9 cellular contexts compared by ENCODE assay signal in genomic region chr22:41781508-41781906, GRCh38. TPM values are rescaled to one million over a fixed set of nuclear protein-coding genes. Genes with fewer than 3 reads are reported as not detected.
DNase-seq lines count a peak whose midpoint lies in the region; ATAC-seq and TF ChIP-seq lines count a peak whose summit lies in the region.
"Had no signal": no experiment of that assay in that cellular context is flagged by ENCODE, and none has a peak within 500 bp of the region (broad histone marks: within the 10 kb centered on the region; RNA-seq: fewer than 3 reads in every experiment).

No MANE protein-coding gene starts in this region.

- peak overlapping the region; percentile 44 for H3K4me2 ChIP-seq in Karpas-422 (ENCODE audit: low read depth, low read length, poor library complexity, severe bottlenecking)

- no peaks in the 10 kb centered on the region for H4K20me1 ChIP-seq in Karpas-422 (ENCODE audit: insufficient read depth, low read depth, low read length)

- no peak for TF ChIP-seq CTCF in CD14-positive monocyte (IDR thresholded peaks at IDR 0.05)
- no peak for TF ChIP-seq CTCF in coronary artery (IDR thresholded peaks at IDR 0.05)

- peaks cover 25% of the 10 kb centered on the region for H3K4me1 ChIP-seq in Karpas-422 (ENCODE audit: low read length)

- H2AFZ ChIP-seq in Karpas-422 (ENCODE audit: low read length): peak overlapping the region; percentile 79

- H3K27me3 Mint-ChIP-seq in CD14-positive monocyte (ENCODE audit: low read depth in 3 of 3) (no peaks in the 10 kb centered on the region), immature natural killer cell (ENCODE audit: low read depth in 3 of 3) (peaks cover 0 to 6% (median 0%) of the 10 kb centered on the region in 3 donors)

- H3K36me3 Mint-ChIP-seq in CD14-positive monocyte: peaks cover 8 to 17% of the 10 kb centered on the region in 2 donors
- peaks cover 0 to 4% (median 4%) of the 10 kb centered on the region in 3 donors for H3K36me3 Mint-ChIP-seq in immature natural killer cell

- no peaks in the 10 kb centered on the region for H3K9me3 ChIP-seq in Karpas-422 (ENCODE audit: low read length)

- no peak overlapping the region for H3K27ac ChIP-seq in Karpas-422 (ENCODE audit: low read length)
- H3K27ac ChIP-seq in coronary artery: peak overlapping the region in 1 of 2 donors; percentile 28
- H3K27ac ChIP-seq: SK-N-MC had no signal

- peak overlapping the region; percentile 73 to 83 for H3K4me3 Mint-ChIP-seq in CD14-positive monocyte
- H3K4me3 Mint-ChIP-seq in immature natural killer cell: peak overlapping the region; percentile 78 to 94 (median 90)

- H3K36me3 ChIP-seq in Karpas-422 (ENCODE audit: insufficient read depth, low read length): no peaks in the 10 kb centered on the region

- no peaks in the 10 kb centered on the region for H3K9me2 ChIP-seq in Karpas-422 (replicated peaks; ENCODE audit: insufficient read depth, low read length)

- H3K4me3 ChIP-seq in Karpas-422 (ENCODE audit: low read length) (peak overlapping the region; percentile 36; the same call in 1 of the 2 replicates), coronary artery (no peak overlapping the region)
- H3K4me3 ChIP-seq: SK-N-MC had no signal

- H3K4me1 Mint-ChIP-seq in CD14-positive monocyte: peaks cover 58% of the 10 kb centered on the region
- H3K4me1 Mint-ChIP-seq in immature natural killer cell: peaks cover 48% of the 10 kb centered on the region in 2 donors

- peak; percentile 7 for ATAC-seq in GM21390 (IDR thresholded peaks at IDR 0.05; ENCODE audit: unreplicated experiment)

- H3K27me3 ChIP-seq in Karpas-422 (ENCODE audit: low read length): no peaks in the 10 kb centered on the region

- DNase-seq in CD14-positive monocyte (ENCODE audit: low spot score): no peak
- DNase-seq in Karpas-422: no peak
- no peak for DNase-seq in immature natural killer cell
- DNase-seq in activated gamma-delta T cell treated with Interleukin-2 at 50 U/mL for 16 hours: no peak
- no peak for DNase-seq in coronary artery (ENCODE audit: low spot score)
- no peak for DNase-seq in stimulated activated CD4-positive, alpha-beta T cell treated with anti-CD3 and anti-CD28 coated beads, Interleukin-4, amount 100 ng/mL, for 4 hours
- no peak for DNase-seq in NCI-H1694 treated with DMSO at 0.1 percent for 48 hours (lab: John Stamatoyannopoulos, UW)

- peak overlapping the region; percentile 57 for H3K9ac ChIP-seq in Karpas-422 (ENCODE audit: low read length)

- intact Hi-C loops in CD14-positive monocyte (cut with micrococcal nuclease): loop anchor here in 1 of 2 donors (2.0 to 5.0 kb wide), 3 partner anchors 19 to 51 kb away; partner anchors contain the start of genes CCDC134 and SREBF2

- no peaks in the 10 kb centered on the region for H3K79me2 ChIP-seq in Karpas-422 (ENCODE audit: low read length)

- H3K9me3 Mint-ChIP-seq in CD14-positive monocyte (peaks cover 0 to 5% (median 2%) of the 10 kb centered on the region in 7 donors), immature natural killer cell (no peaks in the 10 kb centered on the region)

- H3K27ac Mint-ChIP-seq in CD14-positive monocyte (peak overlapping the region; percentile 96 to 99 (median 98)), immature natural killer cell (peak overlapping the region; percentile 98 to 100 (median 100))

RNA-seq across cellular contexts. Expression of gene CCDC134, which starts 19.0 kb away (rescaled TPM):
- polyA plus RNA-seq in CD14-positive monocyte: 1 to 10 TPM; 2.1 to 2.4 TPM
- 4.4 and 12.5 TPM in 2 replicates for total RNA-seq in Karpas-422 (2014; rRNA removed; shearing (Covaris generic); ENCODE audit: low replicate concordance)
- 1 to 10 TPM; 1.8 to 6.6 (median 4.2) TPM for polyA plus RNA-seq in immature natural killer cell

RNA-seq across cellular contexts. Expression of gene SREBF2, which starts 51.4 kb away (rescaled TPM):
- polyA plus RNA-seq in CD14-positive monocyte: 10 to 100 TPM; 22.2 to 25.1 TPM
- 159 and 190 TPM in 2 replicates for total RNA-seq in Karpas-422 (2014; rRNA removed; shearing (Covaris generic); ENCODE audit: low replicate concordance)
- polyA plus RNA-seq in immature natural killer cell: 10 to 100 TPM; 16.9 to 40.3 (median 22.9) TPM
